Comparison of ENCODE assay signal across 1 cellular context in the genomic region with DNA sequence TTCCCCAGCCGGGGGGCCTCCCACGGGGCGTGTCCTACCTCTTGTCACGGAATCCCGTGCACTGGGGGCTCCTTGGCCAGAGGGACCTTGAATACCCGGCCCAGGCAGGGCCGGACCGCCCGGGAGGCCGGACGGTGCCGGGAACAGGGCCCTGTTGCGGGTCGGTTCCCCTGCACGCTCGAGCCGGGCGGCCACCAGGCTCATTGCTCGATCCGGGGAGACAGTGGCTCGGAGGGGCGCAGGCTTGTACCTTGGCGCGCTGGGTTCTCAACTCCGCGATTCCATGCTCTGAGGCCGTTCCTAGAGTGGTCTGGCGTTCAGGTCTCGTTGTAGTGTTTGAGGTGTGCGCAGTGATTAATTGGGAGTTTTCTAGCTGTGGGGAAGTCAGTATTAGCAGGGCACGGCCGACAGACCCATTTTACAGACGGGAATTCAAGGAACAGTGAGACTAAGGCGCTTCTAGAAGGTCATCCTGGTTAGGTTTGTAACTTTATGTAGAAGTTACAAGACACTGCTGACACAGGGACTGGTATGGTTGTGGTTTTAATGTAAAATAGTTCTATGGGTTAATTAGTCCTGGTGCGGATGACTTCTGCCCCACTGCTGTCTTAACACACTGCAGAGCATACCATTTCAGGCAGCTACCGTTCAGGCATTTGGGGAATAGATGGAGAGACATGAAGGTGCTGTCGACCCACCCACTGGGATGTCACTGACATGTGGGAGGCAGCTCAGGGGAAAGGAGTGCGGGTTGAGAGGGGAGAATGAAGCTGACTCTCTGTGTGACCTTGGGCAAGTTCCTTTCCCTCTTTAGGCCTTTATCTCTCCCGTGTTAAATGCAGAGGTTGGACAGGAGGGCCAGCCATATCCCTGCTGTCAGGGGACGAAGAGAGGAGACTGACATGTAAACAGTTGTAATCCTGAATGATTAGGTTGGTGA.
TF ChIP-seq lines count a peak whose summit lies in the region.

No MANE protein-coding gene starts in this region.

TF ChIP-seq in K562, 482 proteins besides CTCF, POLR2A, EP300 and RAD21 (continued from another document and continues in another):
- TF ChIP-seq, protein P1, sequence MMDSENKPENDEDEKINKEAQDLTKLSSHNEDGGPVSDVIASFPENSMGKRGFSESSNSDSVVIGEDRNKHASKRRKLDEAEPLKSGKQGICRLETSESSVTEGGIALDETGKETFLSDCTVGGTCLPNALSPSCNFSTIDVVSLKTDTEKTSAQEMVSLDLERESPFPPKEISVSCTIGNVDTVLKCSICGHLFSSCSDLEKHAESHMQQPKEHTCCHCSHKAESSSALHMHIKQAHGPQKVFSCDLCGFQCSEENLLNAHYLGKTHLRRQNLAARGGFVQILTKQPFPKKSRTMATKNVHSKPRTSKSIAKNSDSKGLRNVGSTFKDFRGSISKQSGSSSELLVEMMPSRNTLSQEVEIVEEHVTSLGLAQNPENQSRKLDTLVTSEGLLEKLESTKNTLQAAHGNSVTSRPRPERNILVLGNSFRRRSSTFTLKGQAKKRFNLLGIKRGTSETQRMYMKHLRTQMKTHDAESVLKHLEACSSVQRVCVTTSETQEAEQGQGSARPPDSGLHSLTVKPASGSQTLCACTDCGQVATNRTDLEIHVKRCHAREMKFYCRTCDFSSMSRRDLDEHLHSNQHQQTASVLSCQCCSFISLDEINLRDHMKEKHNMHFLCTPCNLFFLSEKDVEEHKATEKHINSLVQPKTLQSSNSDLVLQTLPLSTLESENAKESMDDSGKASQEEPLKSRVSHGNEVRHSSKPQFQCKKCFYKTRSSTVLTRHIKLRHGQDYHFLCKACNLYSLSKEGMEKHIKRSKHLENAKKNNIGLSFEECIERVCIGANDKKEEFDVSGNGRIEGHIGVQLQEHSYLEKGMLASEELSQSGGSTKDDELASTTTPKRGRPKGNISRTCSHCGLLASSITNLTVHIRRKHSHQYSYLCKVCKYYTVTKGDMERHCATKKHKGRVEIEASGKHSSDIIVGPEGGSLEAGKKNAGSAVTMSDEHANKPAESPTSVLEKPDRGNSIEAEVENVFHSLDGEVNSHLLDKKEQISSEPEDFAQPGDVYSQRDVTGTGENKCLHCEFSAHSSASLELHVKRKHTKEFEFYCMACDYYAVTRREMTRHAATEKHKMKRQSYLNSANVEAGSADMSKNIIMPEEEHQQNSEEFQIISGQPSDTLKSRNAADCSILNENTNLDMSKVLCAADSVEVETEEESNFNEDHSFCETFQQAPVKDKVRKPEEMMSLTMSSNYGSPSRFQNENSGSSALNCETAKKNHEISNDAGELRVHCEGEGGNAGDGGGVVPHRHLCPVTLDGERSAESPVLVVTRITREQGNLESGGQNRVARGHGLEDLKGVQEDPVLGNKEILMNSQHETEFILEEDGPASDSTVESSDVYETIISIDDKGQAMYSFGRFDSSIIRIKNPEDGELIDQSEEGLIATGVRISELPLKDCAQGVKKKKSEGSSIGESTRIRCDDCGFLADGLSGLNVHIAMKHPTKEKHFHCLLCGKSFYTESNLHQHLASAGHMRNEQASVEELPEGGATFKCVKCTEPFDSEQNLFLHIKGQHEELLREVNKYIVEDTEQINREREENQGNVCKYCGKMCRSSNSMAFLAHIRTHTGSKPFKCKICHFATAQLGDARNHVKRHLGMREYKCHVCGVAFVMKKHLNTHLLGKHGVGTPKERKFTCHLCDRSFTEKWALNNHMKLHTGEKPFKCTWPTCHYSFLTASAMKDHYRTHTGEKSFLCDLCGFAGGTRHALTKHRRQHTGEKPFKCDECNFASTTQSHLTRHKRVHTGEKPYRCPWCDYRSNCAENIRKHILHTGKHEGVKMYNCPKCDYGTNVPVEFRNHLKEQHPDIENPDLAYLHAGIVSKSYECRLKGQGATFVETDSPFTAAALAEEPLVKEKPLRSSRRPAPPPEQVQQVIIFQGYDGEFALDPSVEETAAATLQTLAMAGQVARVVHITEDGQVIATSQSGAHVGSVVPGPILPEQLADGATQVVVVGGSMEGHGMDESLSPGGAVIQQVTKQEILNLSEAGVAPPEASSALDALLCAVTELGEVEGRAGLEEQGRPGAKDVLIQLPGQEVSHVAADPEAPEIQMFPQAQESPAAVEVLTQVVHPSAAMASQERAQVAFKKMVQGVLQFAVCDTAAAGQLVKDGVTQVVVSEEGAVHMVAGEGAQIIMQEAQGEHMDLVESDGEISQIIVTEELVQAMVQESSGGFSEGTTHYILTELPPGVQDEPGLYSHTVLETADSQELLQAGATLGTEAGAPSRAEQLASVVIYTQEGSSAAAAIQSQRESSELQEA (IDR thresholded peaks at IDR 0.05; ENCODE audit: low read depth) = no peak
- TF ChIP-seq MCM7 (IDR thresholded peaks at IDR 0.05) = no peak
- no peak for TF ChIP-seq TEAD2 (tag; IDR thresholded peaks at IDR 0.05)
- TF ChIP-seq ZNF3 (CRISPR knock-in tag; IDR thresholded peaks at IDR 0.05) = no peak
- peak; percentile 66 for TF ChIP-seq CHD1 (IDR thresholded peaks at IDR 0.05; ENCODE audit: low read length)
- no peak for TF ChIP-seq ZZZ3 (IDR thresholded peaks at IDR 0.05)
- TF ChIP-seq, protein P2, sequence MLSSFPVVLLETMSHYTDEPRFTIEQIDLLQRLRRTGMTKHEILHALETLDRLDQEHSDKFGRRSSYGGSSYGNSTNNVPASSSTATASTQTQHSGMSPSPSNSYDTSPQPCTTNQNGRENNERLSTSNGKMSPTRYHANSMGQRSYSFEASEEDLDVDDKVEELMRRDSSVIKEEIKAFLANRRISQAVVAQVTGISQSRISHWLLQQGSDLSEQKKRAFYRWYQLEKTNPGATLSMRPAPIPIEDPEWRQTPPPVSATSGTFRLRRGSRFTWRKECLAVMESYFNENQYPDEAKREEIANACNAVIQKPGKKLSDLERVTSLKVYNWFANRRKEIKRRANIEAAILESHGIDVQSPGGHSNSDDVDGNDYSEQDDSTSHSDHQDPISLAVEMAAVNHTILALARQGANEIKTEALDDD (IDR thresholded peaks at IDR 0.05) = no peak
- TF ChIP-seq, protein P3, sequence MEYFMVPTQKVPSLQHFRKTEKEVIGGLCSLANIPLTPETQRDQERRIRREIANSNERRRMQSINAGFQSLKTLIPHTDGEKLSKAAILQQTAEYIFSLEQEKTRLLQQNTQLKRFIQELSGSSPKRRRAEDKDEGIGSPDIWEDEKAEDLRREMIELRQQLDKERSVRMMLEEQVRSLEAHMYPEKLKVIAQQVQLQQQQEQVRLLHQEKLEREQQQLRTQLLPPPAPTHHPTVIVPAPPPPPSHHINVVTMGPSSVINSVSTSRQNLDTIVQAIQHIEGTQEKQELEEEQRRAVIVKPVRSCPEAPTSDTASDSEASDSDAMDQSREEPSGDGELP (CRISPR knock-in tag; IDR thresholded peaks at IDR 0.05; ENCODE audit: borderline replicate concordance) = peak; percentile 13; the same call in 1 of the 2 replicates
- peak; percentile 38; the same call in 1 of the 2 replicates for TF ChIP-seq ZNF143 (CRISPR knock-in tag; IDR thresholded peaks at IDR 0.05)
- TF ChIP-seq ZFP36 (IDR thresholded peaks at IDR 0.05; ENCODE audit: low read depth, low read length, partially characterized antibody) = no peak
- no peak for TF ChIP-seq NCOA2 (IDR thresholded peaks at IDR 0.05; ENCODE audit: partially characterized antibody in 2 of 2)
- TF ChIP-seq GTF2A2 (tag; IDR thresholded peaks at IDR 0.05) = no peak
- no peak for TF ChIP-seq ZNF316 (IDR thresholded peaks at IDR 0.05)
- TF ChIP-seq, protein P4, sequence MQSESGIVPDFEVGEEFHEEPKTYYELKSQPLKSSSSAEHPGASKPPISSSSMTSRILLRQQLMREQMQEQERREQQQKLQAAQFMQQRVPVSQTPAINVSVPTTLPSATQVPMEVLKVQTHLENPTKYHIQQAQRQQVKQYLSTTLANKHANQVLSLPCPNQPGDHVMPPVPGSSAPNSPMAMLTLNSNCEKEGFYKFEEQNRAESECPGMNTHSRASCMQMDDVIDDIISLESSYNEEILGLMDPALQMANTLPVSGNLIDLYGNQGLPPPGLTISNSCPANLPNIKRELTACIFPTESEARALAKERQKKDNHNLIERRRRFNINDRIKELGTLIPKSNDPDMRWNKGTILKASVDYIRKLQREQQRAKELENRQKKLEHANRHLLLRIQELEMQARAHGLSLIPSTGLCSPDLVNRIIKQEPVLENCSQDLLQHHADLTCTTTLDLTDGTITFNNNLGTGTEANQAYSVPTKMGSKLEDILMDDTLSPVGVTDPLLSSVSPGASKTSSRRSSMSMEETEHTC (IDR thresholded peaks at IDR 0.05) = no peak
- no peak for TF ChIP-seq ELF1 (tag; IDR thresholded peaks at IDR 0.05)
- TF ChIP-seq NFIX (CRISPR knock-in tag; IDR thresholded peaks at IDR 0.05; ENCODE audit: low read depth) = no peak
- TF ChIP-seq ZBTB7A (IDR thresholded peaks at IDR 0.05; ENCODE audit: borderline replicate concordance, control insufficient read depth, low read depth, low read length) = no peak
- TF ChIP-seq, protein P5, sequence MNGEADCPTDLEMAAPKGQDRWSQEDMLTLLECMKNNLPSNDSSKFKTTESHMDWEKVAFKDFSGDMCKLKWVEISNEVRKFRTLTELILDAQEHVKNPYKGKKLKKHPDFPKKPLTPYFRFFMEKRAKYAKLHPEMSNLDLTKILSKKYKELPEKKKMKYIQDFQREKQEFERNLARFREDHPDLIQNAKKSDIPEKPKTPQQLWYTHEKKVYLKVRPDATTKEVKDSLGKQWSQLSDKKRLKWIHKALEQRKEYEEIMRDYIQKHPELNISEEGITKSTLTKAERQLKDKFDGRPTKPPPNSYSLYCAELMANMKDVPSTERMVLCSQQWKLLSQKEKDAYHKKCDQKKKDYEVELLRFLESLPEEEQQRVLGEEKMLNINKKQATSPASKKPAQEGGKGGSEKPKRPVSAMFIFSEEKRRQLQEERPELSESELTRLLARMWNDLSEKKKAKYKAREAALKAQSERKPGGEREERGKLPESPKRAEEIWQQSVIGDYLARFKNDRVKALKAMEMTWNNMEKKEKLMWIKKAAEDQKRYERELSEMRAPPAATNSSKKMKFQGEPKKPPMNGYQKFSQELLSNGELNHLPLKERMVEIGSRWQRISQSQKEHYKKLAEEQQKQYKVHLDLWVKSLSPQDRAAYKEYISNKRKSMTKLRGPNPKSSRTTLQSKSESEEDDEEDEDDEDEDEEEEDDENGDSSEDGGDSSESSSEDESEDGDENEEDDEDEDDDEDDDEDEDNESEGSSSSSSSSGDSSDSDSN (IDR thresholded peaks at IDR 0.05; ENCODE audit: borderline replicate concordance in 1 of 2, low read depth in 2 of 2, low read length in 2 of 2) = no peak
- TF ChIP-seq ARID2 (IDR thresholded peaks at IDR 0.05) = no peak
- no peak for TF ChIP-seq HNRNPL (IDR thresholded peaks at IDR 0.05; ENCODE audit: low read depth, low read length)
- TF ChIP-seq SRSF7 (optimal IDR thresholded peaks at IDR 0.05; ENCODE audit: low read depth, low read length) = no peak
- TF ChIP-seq RHOXF2B (CRISPR knock-in tag; conservative IDR thresholded peaks at IDR 0.05) = no peak
- no peak for TF ChIP-seq ZNF224 (CRISPR knock-in tag; IDR thresholded peaks at IDR 0.05)
- 0 out of 2 replicates have a peak, but pooled peaks have one; percentile 64 for TF ChIP-seq BRD4 (IDR thresholded peaks at IDR 0.05)
- TF ChIP-seq, protein P6, sequence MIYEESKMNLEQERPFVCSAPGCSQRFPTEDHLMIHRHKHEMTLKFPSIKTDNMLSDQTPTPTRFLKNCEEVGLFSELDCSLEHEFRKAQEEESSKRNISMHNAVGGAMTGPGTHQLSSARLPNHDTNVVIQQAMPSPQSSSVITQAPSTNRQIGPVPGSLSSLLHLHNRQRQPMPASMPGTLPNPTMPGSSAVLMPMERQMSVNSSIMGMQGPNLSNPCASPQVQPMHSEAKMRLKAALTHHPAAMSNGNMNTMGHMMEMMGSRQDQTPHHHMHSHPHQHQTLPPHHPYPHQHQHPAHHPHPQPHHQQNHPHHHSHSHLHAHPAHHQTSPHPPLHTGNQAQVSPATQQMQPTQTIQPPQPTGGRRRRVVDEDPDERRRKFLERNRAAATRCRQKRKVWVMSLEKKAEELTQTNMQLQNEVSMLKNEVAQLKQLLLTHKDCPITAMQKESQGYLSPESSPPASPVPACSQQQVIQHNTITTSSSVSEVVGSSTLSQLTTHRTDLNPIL (CRISPR knock-in tag; IDR thresholded peaks at IDR 0.05) = no peak
- TF ChIP-seq, protein P7, sequence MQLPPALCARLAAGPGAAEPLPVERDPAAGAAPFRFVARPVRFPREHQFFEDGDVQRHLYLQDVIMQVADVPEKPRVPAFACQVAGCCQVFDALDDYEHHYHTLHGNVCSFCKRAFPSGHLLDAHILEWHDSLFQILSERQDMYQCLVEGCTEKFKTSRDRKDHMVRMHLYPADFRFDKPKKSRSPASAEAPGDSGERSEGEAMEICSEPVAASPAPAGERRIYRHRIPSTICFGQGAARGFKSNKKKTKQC (CRISPR knock-in tag; IDR thresholded peaks at IDR 0.05) = 0 out of 2 replicates have a peak, but pooled peaks have one; percentile 27
- TF ChIP-seq, protein P8, sequence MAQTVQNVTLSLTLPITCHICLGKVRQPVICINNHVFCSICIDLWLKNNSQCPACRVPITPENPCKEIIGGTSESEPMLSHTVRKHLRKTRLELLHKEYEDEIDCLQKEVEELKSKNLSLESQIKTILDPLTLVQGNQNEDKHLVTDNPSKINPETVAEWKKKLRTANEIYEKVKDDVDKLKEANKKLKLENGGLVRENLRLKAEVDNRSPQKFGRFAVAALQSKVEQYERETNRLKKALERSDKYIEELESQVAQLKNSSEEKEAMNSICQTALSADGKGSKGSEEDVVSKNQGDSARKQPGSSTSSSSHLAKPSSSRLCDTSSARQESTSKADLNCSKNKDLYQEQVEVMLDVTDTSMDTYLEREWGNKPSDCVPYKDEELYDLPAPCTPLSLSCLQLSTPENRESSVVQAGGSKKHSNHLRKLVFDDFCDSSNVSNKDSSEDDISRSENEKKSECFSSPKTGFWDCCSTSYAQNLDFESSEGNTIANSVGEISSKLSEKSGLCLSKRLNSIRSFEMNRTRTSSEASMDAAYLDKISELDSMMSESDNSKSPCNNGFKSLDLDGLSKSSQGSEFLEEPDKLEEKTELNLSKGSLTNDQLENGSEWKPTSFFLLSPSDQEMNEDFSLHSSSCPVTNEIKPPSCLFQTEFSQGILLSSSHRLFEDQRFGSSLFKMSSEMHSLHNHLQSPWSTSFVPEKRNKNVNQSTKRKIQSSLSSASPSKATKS (CRISPR knock-in tag; IDR thresholded peaks at IDR 0.05) = no peak
- no peak for TF ChIP-seq HIVEP1 (CRISPR knock-in tag; IDR thresholded peaks at IDR 0.05)
- TF ChIP-seq PHF20 (IDR thresholded peaks at IDR 0.05; ENCODE audit: partially characterized antibody) = peak; percentile 12
- TF ChIP-seq ZFPM2 (CRISPR knock-in tag; IDR thresholded peaks at IDR 0.05) = no peak
- peak; percentile 0; the same call in 1 of the 2 replicates for TF ChIP-seq RBFOX2 (IDR thresholded peaks at IDR 0.05; ENCODE audit: low read depth, low read length)
- no peak for TF ChIP-seq STAT5A (IDR thresholded peaks at IDR 0.05; ENCODE audit: borderline replicate concordance, low read length)
- TF ChIP-seq ZFX (CRISPR knock-in tag; IDR thresholded peaks at IDR 0.05) = peak; percentile 84
- no peak for TF ChIP-seq KLF13 (tag; IDR thresholded peaks at IDR 0.05; ENCODE audit: borderline replicate concordance, low read depth)
- TF ChIP-seq, protein P9, sequence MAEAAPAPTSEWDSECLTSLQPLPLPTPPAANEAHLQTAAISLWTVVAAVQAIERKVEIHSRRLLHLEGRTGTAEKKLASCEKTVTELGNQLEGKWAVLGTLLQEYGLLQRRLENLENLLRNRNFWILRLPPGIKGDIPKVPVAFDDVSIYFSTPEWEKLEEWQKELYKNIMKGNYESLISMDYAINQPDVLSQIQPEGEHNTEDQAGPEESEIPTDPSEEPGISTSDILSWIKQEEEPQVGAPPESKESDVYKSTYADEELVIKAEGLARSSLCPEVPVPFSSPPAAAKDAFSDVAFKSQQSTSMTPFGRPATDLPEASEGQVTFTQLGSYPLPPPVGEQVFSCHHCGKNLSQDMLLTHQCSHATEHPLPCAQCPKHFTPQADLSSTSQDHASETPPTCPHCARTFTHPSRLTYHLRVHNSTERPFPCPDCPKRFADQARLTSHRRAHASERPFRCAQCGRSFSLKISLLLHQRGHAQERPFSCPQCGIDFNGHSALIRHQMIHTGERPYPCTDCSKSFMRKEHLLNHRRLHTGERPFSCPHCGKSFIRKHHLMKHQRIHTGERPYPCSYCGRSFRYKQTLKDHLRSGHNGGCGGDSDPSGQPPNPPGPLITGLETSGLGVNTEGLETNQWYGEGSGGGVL (CRISPR knock-in tag; IDR thresholded peaks at IDR 0.05) = no peak
- TF ChIP-seq ZNF431 (CRISPR knock-in tag; IDR thresholded peaks at IDR 0.05) = 0 out of 2 replicates have a peak, but pooled peaks have one; percentile 15
